In the genomic region with DNA sequence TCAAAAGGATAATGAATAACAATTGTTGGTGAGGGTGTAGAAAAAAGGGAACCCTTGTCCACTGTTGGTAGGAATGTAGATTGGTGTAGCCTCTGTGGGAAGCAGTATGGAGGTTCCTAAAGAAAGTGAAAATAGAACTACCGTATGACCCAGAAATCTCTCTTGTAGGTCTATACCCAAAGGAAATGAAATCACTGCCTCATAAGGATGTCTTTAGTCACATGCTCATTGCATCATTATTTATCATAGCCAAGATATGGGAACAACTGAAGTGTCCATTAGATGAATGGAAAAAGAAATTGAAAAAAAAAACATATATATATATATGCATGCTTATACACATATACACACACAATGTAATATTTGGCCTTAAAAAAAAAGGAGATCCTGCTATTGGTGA, we compare ENCODE assay signal across 26 cellular contexts.
DNase-seq lines count a peak whose midpoint lies in the region; ATAC-seq, FAIRE-seq and TF ChIP-seq lines count a peak whose summit lies in the region.
"Had no signal": no experiment of that assay in that cellular context is flagged by ENCODE, and none has a peak within 500 bp of the region (broad histone marks: within the 10 kb centered on the region; RNA-seq: fewer than 3 reads in every experiment).

No MANE protein-coding gene starts in this region.

- TF ChIP-seq CTCF in cardiac fibroblast (IDR thresholded peaks at IDR 0.05; ENCODE audit: low read depth, low read length), result no peak

- TF ChIP-seq POLR2A in H54 (IDR thresholded peaks at IDR 0.05; ENCODE audit: low read depth, low read length), result no peak

- no peak for ATAC-seq in HG03139 (IDR thresholded peaks at IDR 0.05; ENCODE audit: unreplicated experiment)
- ATAC-seq: A549, K562 had no signal

- H3K4me3 ChIP-seq in cardiac fibroblast (replicated peaks in 1 of 2; ENCODE audit: low read depth in 2 of 2, low read length in 2 of 2), result no peak overlapping the region
- H3K4me3 ChIP-seq: A549; BLaER1 treated with 17β-estradiol and CSF1 and Interleukin-3, amounts not matched to agents 10 nM and 100 nM; K562; Peyer's patch had no signal

- FAIRE-seq in H54 (lab: Jason Lieb, UNC), result peak; percentile 57
- FAIRE-seq: A549, G401.6, K562 had no signal

- DNase-seq in H54 (ENCODE audit: insufficient read length, low spot score) (no peak), OCI-M1 (lab: John Stamatoyannopoulos, UW) (peak; percentile 6), cardiac fibroblast (ENCODE audit: low read depth in 2 of 2) (peak; percentile 8 to 72), fibroblast of the conjunctiva (ENCODE audit: low read depth) (peak; percentile 9), DMS79 treated with DMSO at 0.1 percent for 48 hours (lab: John Stamatoyannopoulos, UW) (no peak), NCI-H2107 treated with DMSO at 0.1 percent for 48 hours (lab: John Stamatoyannopoulos, UW; ENCODE audit: unreplicated experiment) (no peak)
- DNase-seq: AML-193; CD4-positive, alpha-beta T cell; COR-L47; DMS53; GOT3; Kasumi-1; MV-4-11; NCI-H1105; NCI-H1436 treated with DMSO at 0.1 percent for 48 hours; NCI-H2029; NCI-H2171; NCI-H226; NCI-H510A; NCI-H69; Peyer's patch had no signal

Comparison
In these comparisons a context has a peak if more than half of its experiments do, and no peak if none do; other contexts are left out.
1. DNase-seq: peak in OCI-M1 (single experiment), cardiac fibroblast (2 of 2) and fibroblast of the conjunctiva (single experiment); none in H54 (single experiment), DMS79 treated with DMSO at 0.1 percent for 48 hours (single experiment) and NCI-H2107 treated with DMSO at 0.1 percent for 48 hours (single experiment).